ENCODE assay signal across 34 cellular contexts in genomic region chr10:77131214-77131613, GRCh38.
DNase-seq lines count a peak whose midpoint lies in the region; ATAC-seq, FAIRE-seq and TF ChIP-seq lines count a peak whose summit lies in the region.
"Had no signal": no experiment of that assay in that cellular context is flagged by ENCODE, and none has a peak within 500 bp of the region (broad histone marks: within the 10 kb centered on the region; RNA-seq: fewer than 3 reads in every experiment).

No MANE protein-coding gene starts in this region.

- no peaks in the 10 kb centered on the region for H4K20me1 ChIP-seq in PC-3 (ENCODE audit: low read length)
- H4K20me1 ChIP-seq in keratinocyte (ENCODE audit: control insufficient read depth, extremely low read depth, insufficient read depth, low read length), result no peaks in the 10 kb centered on the region

- dilution Hi-C loops in keratinocyte (cut with MboI; ENCODE audit: extremely low pct_ligation_motif_present, low sequenced_read_pairs), result no loop called here

- H3K4me1 ChIP-seq in PC-3 (ENCODE audit: insufficient read depth, low read length) (peaks cover 15% of the 10 kb centered on the region), keratinocyte (ENCODE audit: control insufficient read depth, extremely low read depth, insufficient read depth, low read length) (no peaks in the 10 kb centered on the region), HAP-1 (no peaks in the 10 kb centered on the region), right atrium auricular region (no peaks in the 10 kb centered on the region)
- H3K4me1 ChIP-seq: adrenal gland, breast epithelium, heart right ventricle, lower lobe of right lung, Peyer's patch, spleen had no signal

- in situ Hi-C loops in HAP-1 (cut with MboI; ENCODE audit: low sequenced_read_pairs), result no loop called here

- H2AFZ ChIP-seq in PC-3 (ENCODE audit: low read length) (no peak overlapping the region), keratinocyte (ENCODE audit: control insufficient read depth, low read length) (no peak overlapping the region)

- intact Hi-C loops in PC-3 (cut with micrococcal nuclease), result no loop called here

- no peaks in the 10 kb centered on the region for H3K9me2 ChIP-seq in PC-3 (replicated peaks; ENCODE audit: low read length)

- no peak overlapping the region for H3K9ac ChIP-seq in PC-3 (ENCODE audit: low read length)
- no peak overlapping the region for H3K9ac ChIP-seq in keratinocyte (ENCODE audit: control insufficient read depth, extremely low read depth, insufficient read depth, low read length)

- POLR2A ChIA-PET in PC-3 (lab: Charles Lee; ENCODE audit: unreplicated experiment), result no interaction called here

- BruUV-seq in PC-3 (replicated peaks; lab: Mats Ljungman, UMichigan), result no TSS peak

- H3F3A ChIP-seq in PC-3 (ENCODE audit: low read length, unreplicated experiment), result no peaks in the 10 kb centered on the region

- DNase-seq in Daoy (ENCODE audit: low read depth) (peak; percentile 58), PC-3 (peak; percentile 66), choroid plexus epithelial cell (ENCODE audit: low read depth) (peak; percentile 16), keratinocyte (ENCODE audit: low read depth, low spot score) (no peak), HAP-1 (ENCODE audit: low spot score in 2 of 2) (no peak), AML-193 (lab: John Stamatoyannopoulos, UW) (no peak), right atrium auricular region (ENCODE audit: low spot score) (no peak)
- DNase-seq: activated CD4-positive, alpha-beta memory T cell treated with anti-CD3 and anti-CD28 coated beads for 36 hours; activated CD4-positive, alpha-beta T cell treated with anti-CD3 and anti-CD28 coated beads for 1 hour; activated naive CD4-positive, alpha-beta T cell treated with Interleukin-2 at 50 U/mL for 16 hours; activated T-cell treated with anti-CD3 and anti-CD28 coated beads, Interleukin-2, amount 50 U/mL, for 72 hours; adrenal gland; CD4-positive, alpha-beta T cell; effector memory CD4-positive, alpha-beta T cell; heart right ventricle; kidney glomerular epithelial cell; lower lobe of right lung; naive thymus-derived CD8-positive, alpha-beta T cell; NCI-H1436; NCI-H2081 treated with DMSO at 0.1 percent for 48 hours; NCI-H748 treated with DMSO at 0.1 percent for 48 hours; ovary; Peyer's patch; SHP77 treated with DMSO at 0.1 percent for 48 hours; spleen; stimulated activated CD4-positive, alpha-beta T cell treated with anti-CD3 and anti-CD28 coated beads, Interleukin-2, amount 100 ng/mL, for 24 hours; tibial artery had no signal

- no peaks in the 10 kb centered on the region for H3K27me3 ChIP-seq in PC-3 (ENCODE audit: low read length)
- H3K27me3 ChIP-seq in keratinocyte (ENCODE audit: control insufficient read depth, extremely low read depth, insufficient read depth, low read length), result no peaks in the 10 kb centered on the region
- H3K27me3 ChIP-seq in HAP-1 (ENCODE audit: low read depth), result no peaks in the 10 kb centered on the region
- no peaks in the 10 kb centered on the region for H3K27me3 ChIP-seq in right atrium auricular region
- H3K27me3 ChIP-seq: adrenal gland, breast epithelium, ovary, Peyer's patch, tibial artery had no signal

- no peak overlapping the region for H3K27ac ChIP-seq in PC-3 (ENCODE audit: low read length)
- H3K27ac ChIP-seq in keratinocyte (ENCODE audit: control insufficient read depth, insufficient read depth, low read length), result no peak overlapping the region
- no peak overlapping the region for H3K27ac ChIP-seq in right atrium auricular region
- H3K27ac ChIP-seq: adrenal gland, breast epithelium, coronary artery, heart right ventricle, lower lobe of right lung, ovary, Peyer's patch, spleen, tibial artery had no signal

- H3K4me3 ChIP-seq in PC-3 (ENCODE audit: low read length) (no peak overlapping the region), choroid plexus epithelial cell (ENCODE audit: low read depth, low read length) (no peak overlapping the region), keratinocyte (ENCODE audit: control insufficient read depth in 2 of 3, extremely low read depth in 1 of 3, insufficient read depth in 2 of 3, low read depth in 1 of 3, low read length in 3 of 3) (no peak overlapping the region), HAP-1 (no peak overlapping the region), right atrium auricular region (no peak overlapping the region)
- H3K4me3 ChIP-seq: adrenal gland, breast epithelium, coronary artery, heart right ventricle, lower lobe of right lung, ovary, Peyer's patch, spleen, tibial artery had no signal

- peak; percentile 44 for FAIRE-seq in keratinocyte (lab: Jason Lieb, UNC)
- FAIRE-seq: A204.1, D721Med, frontal cortex, GM19239 had no signal

- CTCF ChIA-PET in PC-3 (lab: Charles Lee), result no interaction called here

- TF ChIP-seq CTCF in PC-3 (conservative IDR thresholded peaks at IDR 0.05; ENCODE audit: low read depth, low read length) (no peak), choroid plexus epithelial cell (conservative IDR thresholded peaks at IDR 0.05; ENCODE audit: low read depth, low read length) (no peak), keratinocyte (optimal IDR thresholded peaks at IDR 0.05 in 1 of 3, IDR thresholded peaks at IDR 0.05 in 1 of 3, conservative IDR thresholded peaks at IDR 0.05 in 1 of 3; ENCODE audit: extremely low read depth in 1 of 3, insufficient read depth in 2 of 3, low read length in 3 of 3) (no peak), right atrium auricular region (IDR thresholded peaks at IDR 0.05) (no peak)

- H3K9me3 ChIP-seq in PC-3 (ENCODE audit: low read length) (no peaks in the 10 kb centered on the region), keratinocyte (ENCODE audit: control insufficient read depth, low read depth, low read length) (no peaks in the 10 kb centered on the region), HAP-1 (no peaks in the 10 kb centered on the region), right atrium auricular region (no peaks in the 10 kb centered on the region)
- H3K9me3 ChIP-seq: adrenal gland, breast epithelium, heart right ventricle, lower lobe of right lung, ovary, Peyer's patch, spleen, tibial artery had no signal

- H3K36me3 ChIP-seq in PC-3 (ENCODE audit: low read depth, low read length) (no peaks in the 10 kb centered on the region), keratinocyte (ENCODE audit: control insufficient read depth in 2 of 2, extremely low read depth in 1 of 2, insufficient read depth in 2 of 2, low read length in 2 of 2) (no peaks in the 10 kb centered on the region), HAP-1 (replicated peaks) (no peaks in the 10 kb centered on the region), right atrium auricular region (no peaks in the 10 kb centered on the region)
- H3K36me3 ChIP-seq: adrenal gland, breast epithelium, heart right ventricle, lower lobe of right lung, ovary, Peyer's patch, spleen, tibial artery had no signal

- H3K9me1 ChIP-seq in keratinocyte (ENCODE audit: control insufficient read depth, extremely low read depth, insufficient read depth, low read length), result no peaks in the 10 kb centered on the region

- ATAC-seq in PC-3 (peak; percentile 78), HG02973 (IDR thresholded peaks at IDR 0.05; ENCODE audit: unreplicated experiment) (no peak)
- ATAC-seq: activated T-cell treated with anti-CD3 and anti-CD28 coated beads, Interleukin-2, amount 50 U/mL, for 72 hours; heart right ventricle; lower lobe of right lung; naive thymus-derived CD8-positive, alpha-beta T cell had no signal

- H3K79me2 ChIP-seq in PC-3 (ENCODE audit: low read length), result no peaks in the 10 kb centered on the region
- H3K79me2 ChIP-seq in keratinocyte (ENCODE audit: control insufficient read depth, insufficient read depth, low read length), result no peaks in the 10 kb centered on the region

- H3K4me2 ChIP-seq in PC-3 (ENCODE audit: low read length) (no peak overlapping the region), keratinocyte (ENCODE audit: control insufficient read depth, extremely low read depth, insufficient read depth, low read depth, low read length) (no peak overlapping the region)

Comparison
In these comparisons a context has a peak if more than half of its experiments do, and no peak if none do; other contexts are left out.
1. DNase-seq: peak in Daoy (single experiment), PC-3 (single experiment) and choroid plexus epithelial cell (single experiment); none in keratinocyte (single experiment), HAP-1 (0 of 2), AML-193 (0 of 2) and right atrium auricular region (single experiment).